8 cellular contexts compared by ENCODE assay signal in genomic region chr2:19346983-19347618, GRCh38. TPM values are rescaled to one million over a fixed set of nuclear protein-coding genes. Genes with fewer than 3 reads are reported as not detected.
DNase-seq lines count a peak whose midpoint lies in the region; ATAC-seq and TF ChIP-seq lines count a peak whose summit lies in the region.

No MANE protein-coding gene starts in this region.

- peak overlapping the region; percentile 99 for H3K27ac Mint-ChIP-seq in T-helper 1 cell treated with Interleukin-12 subunit alpha and Interleukin-12 subunit beta and Interleukin-4 antibody, amounts not matched to agents 30 μg/mL and 1 μg/mL, for 36 hours

- H3K27ac ChIP-seq in WERI-Rb-1 (no peak overlapping the region), iPS-18a (ENCODE audit: low read length) (no peak overlapping the region), suprapubic skin (peak overlapping the region; percentile 91)

- peaks cover 9% of the 10 kb centered on the region for H3K4me1 ChIP-seq in iPS-18a (ENCODE audit: control insufficient read depth, low read depth, low read length)
- peaks cover 28% of the 10 kb centered on the region for H3K4me1 ChIP-seq in suprapubic skin

- no peak for TF ChIP-seq EP300 in suprapubic skin (IDR thresholded peaks at IDR 0.05)

- H3K9ac ChIP-seq in iPS-18a (ENCODE audit: low read length), result peak overlapping the region; percentile 74

- no peaks in the 10 kb centered on the region; the same call in 1 of the 2 replicates for H3K36me3 ChIP-seq in WERI-Rb-1
- H3K36me3 ChIP-seq in iPS-18a (ENCODE audit: control insufficient read depth, low read depth, low read length), result no peaks in the 10 kb centered on the region
- H3K36me3 ChIP-seq in suprapubic skin, result no peaks in the 10 kb centered on the region

- no peak for TF ChIP-seq CTCF in WERI-Rb-1 (IDR thresholded peaks at IDR 0.05; ENCODE audit: low read depth, low read length)
- TF ChIP-seq CTCF in suprapubic skin (IDR thresholded peaks at IDR 0.05), result no peak

- H3K27me3 ChIP-seq in WERI-Rb-1 (ENCODE audit: insufficient read depth, low read depth, severe bottlenecking) (peaks cover 38% of the 10 kb centered on the region), iPS-18a (ENCODE audit: control insufficient read depth, insufficient read depth, low read length) (peaks cover 52% of the 10 kb centered on the region), suprapubic skin (peaks cover 30% of the 10 kb centered on the region)

- TF ChIP-seq POLR2A in suprapubic skin (IDR thresholded peaks at IDR 0.05), result no peak

- H3K9me3 Mint-ChIP-seq in T-helper 1 cell treated with Interleukin-12 subunit alpha and Interleukin-12 subunit beta and Interleukin-4 antibody, amounts not matched to agents 30 μg/mL and 1 μg/mL, for 36 hours, result no peaks in the 10 kb centered on the region

- no peak for DNase-seq in T-helper 1 cell
- no peak for DNase-seq in WERI-Rb-1
- no peak for DNase-seq in suprapubic skin (ENCODE audit: low spot score in 2 of 2)
- DNase-seq in dermis blood vessel endothelial cell, result no peak
- DNase-seq in T1000 (lab: John Stamatoyannopoulos, UW), result no peak

- H3K4me1 Mint-ChIP-seq in T-helper 1 cell treated with Interleukin-12 subunit alpha and Interleukin-12 subunit beta and Interleukin-4 antibody, amounts not matched to agents 30 μg/mL and 1 μg/mL, for 36 hours (ENCODE audit: low read depth), result peaks cover 13% of the 10 kb centered on the region

- peaks cover 13% of the 10 kb centered on the region for H3K36me3 Mint-ChIP-seq in T-helper 1 cell treated with Interleukin-12 subunit alpha and Interleukin-12 subunit beta and Interleukin-4 antibody, amounts not matched to agents 30 μg/mL and 1 μg/mL, for 36 hours (ENCODE audit: low read depth)

- WGBS in suprapubic skin, result 40% methylated on average over 6 of the region's 6 CpGs

- peaks cover 6% of the 10 kb centered on the region for H3K9me3 ChIP-seq in WERI-Rb-1 (ENCODE audit: severe bottlenecking)
- no peaks in the 10 kb centered on the region for H3K9me3 ChIP-seq in iPS-18a (ENCODE audit: control insufficient read depth, low read depth, low read length)
- no peaks in the 10 kb centered on the region for H3K9me3 ChIP-seq in suprapubic skin

- H3K4me3 Mint-ChIP-seq in T-helper 1 cell treated with Interleukin-12 subunit alpha and Interleukin-12 subunit beta and Interleukin-4 antibody, amounts not matched to agents 30 μg/mL and 1 μg/mL, for 36 hours, result peak overlapping the region; percentile 96

- H3K27me3 Mint-ChIP-seq in T-helper 1 cell treated with Interleukin-12 subunit alpha and Interleukin-12 subunit beta and Interleukin-4 antibody, amounts not matched to agents 30 μg/mL and 1 μg/mL, for 36 hours (ENCODE audit: low read depth), result peaks cover 33% of the 10 kb centered on the region

- H3K4me3 ChIP-seq in WERI-Rb-1 (ENCODE audit: low read depth, low read length), result peak overlapping the region; percentile 93
- peak overlapping the region; percentile 97 for H3K4me3 ChIP-seq in iPS-18a (ENCODE audit: low read length)
- H3K4me3 ChIP-seq in suprapubic skin, result peak overlapping the region; percentile 75

- ATAC-seq in HG02970 (IDR thresholded peaks at IDR 0.05; ENCODE audit: low FRiP score, unreplicated experiment), result peak; percentile 2

RNA-seq across cellular contexts. Expression of gene OSR1, which starts 11.3 kb away (rescaled TPM):
- 10 to 100 TPM in 1 of 4 donors, 1 to 10 TPM in 3; 3.0 to 12.8 (median 5.6) TPM for total RNA-seq in suprapubic skin
- total RNA-seq in dermis blood vessel endothelial cell, result 0.09 and 0.17 TPM in 2 replicates
